ENCODE assay signal across 8 cellular contexts in the genomic region with DNA sequence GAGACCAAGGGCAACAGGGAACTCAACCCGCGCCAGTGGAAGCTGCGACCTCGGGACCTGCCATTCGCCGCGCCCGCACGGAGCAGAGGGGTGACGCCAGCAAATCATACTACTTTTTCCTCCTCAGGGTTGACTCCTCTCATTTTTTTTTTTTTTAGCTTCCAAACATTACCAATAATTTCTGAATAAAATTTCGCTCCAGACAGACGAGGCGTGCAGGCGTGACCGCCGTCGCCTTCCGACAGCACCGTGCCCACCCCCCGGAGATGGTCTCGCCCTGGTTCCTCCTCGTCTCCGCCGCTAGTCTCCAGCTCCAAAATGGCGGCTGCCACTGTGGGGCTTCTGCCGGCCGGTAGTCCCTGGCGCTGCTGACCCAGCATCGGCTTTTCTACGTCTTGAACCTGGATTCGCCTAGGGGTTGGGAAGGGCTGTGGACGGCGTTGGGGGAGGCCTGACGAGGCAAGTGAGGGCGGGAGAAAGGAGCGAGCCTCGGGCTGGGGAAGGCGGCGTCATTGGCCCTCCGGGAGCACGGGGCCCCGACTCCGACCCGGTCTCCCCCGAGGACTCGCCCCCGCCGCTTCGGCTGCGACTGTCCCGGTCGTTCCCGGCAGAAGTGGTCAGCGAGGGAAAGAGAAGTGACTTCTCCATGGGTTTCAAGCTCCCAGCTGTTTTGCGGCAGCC. TPM values are rescaled to one million over a fixed set of nuclear protein-coding genes. Genes with fewer than 3 reads are reported as not detected.
DNase-seq lines count a peak whose midpoint lies in the region; ATAC-seq, FAIRE-seq and TF ChIP-seq lines count a peak whose summit lies in the region.

A gene (plus strand): TSS at position 300 of the 681 bp plus-strand sequence. CDS start 9,016 bp downstream, outside the sequence.
A gene (minus strand): TSS at position 37 of the 681 bp plus-strand sequence. CDS start 4,069 bp downstream, outside the sequence.

- H3K27ac ChIP-seq in OCI-LY7 (ENCODE audit: low read depth, low read length, poor library complexity, severe bottlenecking) = peak within 1 kb of the TSS; percentile 61

- H2AFZ ChIP-seq in OCI-LY7 (ENCODE audit: low read length) = peak within 1 kb of the TSS; percentile 71

- POLR2A ChIA-PET in OCI-LY7 (lab: Charles Lee) = interaction anchor here (0.5 to 5.4 kb wide), 12 partner anchors 9 to 1123 kb away, joined by 3 to 33 read pairs (median 4); a partner anchor contains a TSS

- H3K4me2 ChIP-seq in OCI-LY7 (ENCODE audit: low read length) = peak within 1 kb of the TSS; percentile 92

- BruUV-seq in OCI-LY7 (replicated peaks; lab: Mats Ljungman, UMichigan) = no TSS peak

- H3K9me2 ChIP-seq in OCI-LY7 (ENCODE audit: insufficient read depth, low read length) = no peaks in the 10 kb centered on the region

- TF ChIP-seq CTCF in OCI-LY7 (conservative IDR thresholded peaks at IDR 0.05; ENCODE audit: low read length) (no peak), epithelial cell of esophagus (IDR thresholded peaks at IDR 0.05; ENCODE audit: insufficient read depth, low read depth, low read length, missing control alignments) (no peak)

- FAIRE-seq in HTR-8/SVneo (lab: Jason Lieb, UNC) = no peak

- peak; percentile 85 for ATAC-seq in GM21381 (IDR thresholded peaks at IDR 0.05; ENCODE audit: unreplicated experiment)

- peaks cover 68% of the 10 kb centered on the region for H3K36me3 ChIP-seq in OCI-LY7 (ENCODE audit: insufficient read depth, low read length)

- H4K20me1 ChIP-seq in OCI-LY7 (ENCODE audit: insufficient read depth, low read length) = no peaks in the 10 kb centered on the region

- intact Hi-C loops in OCI-LY7 (cut with micrococcal nuclease; ENCODE audit: unreplicated experiment) = loop anchor here (1.0 kb wide), 1 partner anchor 16 kb away; a partner anchor contains a TSS

- H3K4me3 ChIP-seq in OCI-LY7 (ENCODE audit: low read depth, low read length, poor library complexity, severe bottlenecking) (peak within 1 kb of the TSS; percentile 89), epithelial cell of esophagus (ENCODE audit: low read length) (peak within 1 kb of the TSS; percentile 98)

- peaks cover 61% of the 10 kb centered on the region for H3K79me2 ChIP-seq in OCI-LY7 (ENCODE audit: insufficient read depth, low read depth, low read length)

- peaks cover 16% of the 10 kb centered on the region for H3K4me1 ChIP-seq in OCI-LY7 (ENCODE audit: insufficient read depth, low read length, poor library complexity, severe bottlenecking)

- CTCF ChIA-PET in OCI-LY7 (lab: Charles Lee; ENCODE audit: unreplicated experiment) = interaction anchor here (0.8 to 1.8 kb wide), 2 partner anchors 15 to 31 kb away, joined by 3 to 7 read pairs; a partner anchor contains a TSS

- DNase-seq in D341Med (ENCODE audit: low spot score) = peak; percentile 93
- DNase-seq in HTR-8/SVneo (ENCODE audit: insufficient read length, low spot score) = peak; percentile 94
- peak; percentile 89 for DNase-seq in OCI-LY7 (ENCODE audit: low spot score)
- DNase-seq in activated T-cell treated with anti-CD3 and anti-CD28 coated beads for 4 hours = peak; percentile 81
- DNase-seq in epithelial cell of esophagus (ENCODE audit: low read depth) = peak; percentile 82
- DNase-seq in mucosa of gallbladder (ENCODE audit: low spot score) = peak; percentile 83
- DNase-seq in stimulated activated CD8-positive, alpha-beta memory T cell treated with anti-CD3 and anti-CD28 coated beads, Interleukin-4, amount 100 ng/mL, for 48 hours = peak; percentile 92

- H3K9me3 ChIP-seq in OCI-LY7 (ENCODE audit: low read length) = no peaks in the 10 kb centered on the region

RNA-seq across cellular contexts. Expression of the first gene that starts in this region (rescaled TPM):
- total RNA-seq in OCI-LY7 (2014; rRNA removed; shearing (Covaris generic)) = 40.0 and 46.8 TPM in 2 replicates
- total RNA-seq in OCI-LY7 (2022) (85.1 and 91.9 TPM in 2 replicates), mucosa of gallbladder (50.0 TPM)

RNA-seq across cellular contexts. Expression of the second gene that starts in this region (rescaled TPM):
- 230 and 320 TPM in 2 replicates for total RNA-seq in OCI-LY7 (2014; rRNA removed; shearing (Covaris generic))
- total RNA-seq in OCI-LY7 (2022) = 122 and 129 TPM in 2 replicates
- total RNA-seq in mucosa of gallbladder = 124 TPM

Comparison
In these comparisons a context has a peak if more than half of its experiments do, and no peak if none do; other contexts are left out.
1. Peak in every context shown above with its lines: DNase-seq, ATAC-seq, H3K4me3 ChIP-seq and H3K27ac ChIP-seq.